ENCODE assay signal across 9 cellular contexts in the genomic region with DNA sequence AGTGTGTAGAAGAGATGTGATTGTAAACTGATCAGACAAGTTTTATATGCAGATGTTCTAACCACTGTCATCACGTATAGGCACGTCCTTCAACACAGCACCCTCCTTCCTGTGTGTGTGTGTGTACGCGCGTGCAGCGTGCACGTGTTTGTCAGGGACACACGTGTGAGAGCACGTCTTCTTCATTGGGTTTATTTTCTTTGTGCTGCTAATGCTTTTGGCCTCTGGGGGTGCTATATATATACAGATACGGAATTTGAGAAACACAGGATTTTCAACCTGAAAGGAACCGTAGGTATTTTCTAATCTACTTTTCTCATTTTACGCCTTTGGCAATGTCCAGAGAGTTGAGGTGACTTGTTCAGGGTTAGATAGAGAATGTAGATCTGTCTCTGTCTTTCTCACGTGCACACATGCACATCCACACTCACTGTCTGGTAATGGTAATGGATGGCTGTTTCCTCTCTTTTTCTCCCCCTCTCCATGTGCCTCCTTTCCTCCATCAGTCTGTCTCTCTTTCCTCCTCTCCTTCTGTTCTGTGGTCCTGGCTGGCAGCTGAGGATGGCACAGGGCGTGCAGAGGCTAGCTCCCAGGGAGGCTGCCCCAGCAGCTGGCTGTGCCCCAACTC. TPM values are rescaled to one million over a fixed set of nuclear protein-coding genes. Genes with fewer than 3 reads are reported as not detected.
A peak's percentile ranks its signal among the peaks of the same experiment; 100 is the strongest.
DNase-seq lines count a peak whose midpoint lies in the region; ATAC-seq, FAIRE-seq and TF ChIP-seq lines count a peak whose summit lies in the region.
"Had no signal": no experiment of that assay in that cellular context is flagged by ENCODE, and none has a peak within 500 bp of the region (broad histone marks: within the 10 kb centered on the region; RNA-seq: fewer than 3 reads in every experiment).

No MANE protein-coding gene starts in this region.

- no peaks in the 10 kb centered on the region for H3K36me3 ChIP-seq in breast epithelium
- H3K36me3 ChIP-seq in RWPE2 (ENCODE audit: low read depth): no peaks in the 10 kb centered on the region
- H3K36me3 ChIP-seq in kidney (ENCODE audit: control insufficient read depth in 1 of 2, insufficient read depth in 2 of 2, low read length in 2 of 2): no peaks in the 10 kb centered on the region

- H3K36me3 Mint-ChIP-seq in MCF 10A (ENCODE audit: insufficient read depth, unreplicated experiment): no peaks in the 10 kb centered on the region
- H3K36me3 Mint-ChIP-seq: naive thymus-derived CD8-positive, alpha-beta T cell had no signal

- TF ChIP-seq POLR2A in breast epithelium (IDR thresholded peaks at IDR 0.05): no peak

- DNase-seq in MCF 10A (ENCODE audit: unreplicated experiment) (peak; percentile 53), breast epithelium (ENCODE audit: low spot score in 2 of 2) (no peak), RWPE2 (ENCODE audit: low spot score) (no peak), kidney (no peak), CD1c-positive myeloid dendritic cell (ENCODE audit: extremely low spot score) (no peak), NCI-H226 (no peak)
- no peak for DNase-seq in effector CD4-positive, alpha-beta T cell
- DNase-seq: naive thymus-derived CD8-positive, alpha-beta T cell had no signal

- H3K4me1 Mint-ChIP-seq in MCF 10A (ENCODE audit: insufficient read depth, unreplicated experiment): peaks cover 18% of the 10 kb centered on the region

- peaks cover 15% of the 10 kb centered on the region for H3K9me3 Mint-ChIP-seq in MCF 10A (ENCODE audit: unreplicated experiment)

- CTCF ChIA-PET in MCF 10A (lab: Yijun Ruan, JAX): interaction anchor here (0.7 to 1.2 kb wide), 8 partner anchors 9 to 578 kb away, joined by 3 to 4 read pairs (median 3); no protein-coding TSS in a partner anchor

- H3K27me3 ChIP-seq in breast epithelium (peaks cover 0 to 14% of the 10 kb centered on the region in 2 donors), RWPE2 (ENCODE audit: insufficient read depth, poor library complexity, severe bottlenecking) (no peaks in the 10 kb centered on the region)

- H3K27ac Mint-ChIP-seq in MCF 10A (ENCODE audit: low read depth, unreplicated experiment): no peak overlapping the region

- no peak overlapping the region for H3K9ac ChIP-seq in kidney (ENCODE audit: low read length in 2 of 2)

- ATAC-seq in HG03354 (IDR thresholded peaks at IDR 0.05; ENCODE audit: poor library complexity, severe bottlenecking, unreplicated experiment): peak; percentile 83
- peak; percentile 59; the same call in 2 of the 3 replicates for ATAC-seq in RWPE2 (ENCODE audit: low read depth)

- POLR2A ChIA-PET in MCF 10A (lab: Yijun Ruan, JAX): no interaction called here

- no TSS peak for BruUV-seq in MCF 10A (replicated peaks; lab: Mats Ljungman, UMichigan)

- H3K27me3 Mint-ChIP-seq in MCF 10A (ENCODE audit: insufficient read depth, unreplicated experiment): peaks cover 27% of the 10 kb centered on the region

- no peak overlapping the region for H3K4me3 ChIP-seq in breast epithelium
- no peak overlapping the region for H3K4me3 ChIP-seq in RWPE2 (ENCODE audit: severe bottlenecking)
- no peak overlapping the region for H3K4me3 ChIP-seq in kidney (ENCODE audit: low read length in 2 of 2)

- H3K4me1 ChIP-seq in breast epithelium (no peaks in the 10 kb centered on the region), RWPE2 (ENCODE audit: insufficient read depth, poor library complexity, severe bottlenecking) (no peaks in the 10 kb centered on the region), kidney (ENCODE audit: control insufficient read depth in 1 of 2, insufficient read depth in 1 of 2, low read depth in 1 of 2, low read length in 2 of 2) (peaks cover 0 to 6% of the 10 kb centered on the region in 2 donors)

- TF ChIP-seq CTCF in MCF 10A (IDR thresholded peaks at IDR 0.05; ENCODE audit: unreplicated experiment) (no peak), breast epithelium (IDR thresholded peaks at IDR 0.05) (peak in 1 of 3 donors; percentile 14), RWPE2 (IDR thresholded peaks at IDR 0.05; ENCODE audit: poor library complexity, severe bottlenecking) (peak; percentile 72), kidney (IDR thresholded peaks at IDR 0.05; ENCODE audit: borderline replicate concordance, extremely low read depth, insufficient read depth) (peak; percentile 35)

- intact Hi-C loops in MCF 10A (cut with micrococcal nuclease): no loop called here
- intact Hi-C loops in breast epithelium (cut with DNase I; ENCODE audit: low total_unique reads): no loop called here
- intact Hi-C loops in kidney (cut with DNase I): no loop called here

- no peak for FAIRE-seq in kidney (lab: Jason Lieb, UNC)

- H3K27ac ChIP-seq in breast epithelium (no peak overlapping the region), RWPE2 (ENCODE audit: poor library complexity, severe bottlenecking) (no peak overlapping the region), kidney (ENCODE audit: low read depth in 2 of 2, low read length in 2 of 2) (no peak overlapping the region)

- H3K4me3 Mint-ChIP-seq in MCF 10A (ENCODE audit: unreplicated experiment): no peak overlapping the region
- H3K4me3 Mint-ChIP-seq: naive thymus-derived CD8-positive, alpha-beta T cell had no signal

- H3K9me3 ChIP-seq in breast epithelium (no peaks in the 10 kb centered on the region), RWPE2 (ENCODE audit: severe bottlenecking) (no peaks in the 10 kb centered on the region), kidney (ENCODE audit: control insufficient read depth in 1 of 2, low read length in 2 of 2) (no peaks in the 10 kb centered on the region)

RNA-seq across cellular contexts. Expression of gene CELF4, which starts 13.4 kb away (rescaled TPM):
- not detected in 2 replicates for total RNA-seq in MCF 10A (2022)
- total RNA-seq in breast epithelium: 1 to 10 TPM in 1 of 3 donors, not detected in 2; 1.0 TPM
- total RNA-seq in kidney: 0.85 TPM
- 1.5 TPM for polyA plus RNA-seq in kidney (ENCODE audit: insufficient read depth, low read depth, low replicate concordance)
- total RNA-seq: naive thymus-derived CD8-positive, alpha-beta T cell had no signal
